In the genomic region with DNA sequence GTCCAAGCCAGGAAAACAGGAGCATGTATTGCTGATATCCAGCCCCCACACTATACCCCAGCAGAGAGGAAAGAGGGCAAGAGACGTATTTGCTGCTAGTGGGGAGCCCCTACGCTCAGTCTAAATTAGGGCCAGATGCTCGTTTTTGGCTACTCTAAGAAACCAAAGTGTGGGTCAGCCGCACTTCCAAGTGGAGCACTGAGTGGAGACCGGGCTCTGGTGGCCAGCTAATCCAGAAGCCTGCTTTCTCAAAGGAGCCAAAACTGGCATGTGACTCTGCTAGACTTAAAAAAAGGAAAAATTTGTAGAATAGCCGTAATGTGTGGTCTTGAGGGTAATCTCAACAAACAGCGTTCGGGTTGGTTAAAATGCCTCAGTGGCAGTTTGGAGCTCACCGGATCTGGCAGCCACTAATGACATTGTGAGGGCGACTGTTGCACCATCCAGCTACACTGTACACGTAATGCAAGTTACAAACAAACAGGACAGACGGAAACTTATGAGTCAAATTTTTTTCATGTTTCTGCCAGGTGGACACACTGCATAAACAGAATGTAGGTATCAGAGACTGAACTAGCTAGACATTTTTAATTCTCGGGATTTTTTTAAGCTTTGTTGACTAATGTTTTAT, we compare ENCODE assay signal across 16 cellular contexts.
A peak's percentile ranks its signal among the peaks of the same experiment; 100 is the strongest.
DNase-seq lines count a peak whose midpoint lies in the region; ATAC-seq and TF ChIP-seq lines count a peak whose summit lies in the region.
"Had no signal": no experiment of that assay in that cellular context is flagged by ENCODE, and none has a peak within 500 bp of the region (broad histone marks: within the 10 kb centered on the region; RNA-seq: fewer than 3 reads in every experiment).

No MANE protein-coding gene starts in this region.

- peaks cover 42% of the 10 kb centered on the region for H3K4me1 ChIP-seq in PC-3 (ENCODE audit: insufficient read depth, low read length)
- H3K4me1 ChIP-seq in testis: no peaks in the 10 kb centered on the region
- H3K4me1 ChIP-seq: BLaER1 had no signal

- H3K27ac ChIP-seq in PC-3 (ENCODE audit: low read length): peak overlapping the region; percentile 52
- peak overlapping the region; percentile 59 to 78 for H3K27ac ChIP-seq in coronary artery
- H3K27ac ChIP-seq in testis: peak overlapping the region in 1 of 2 donors; percentile 25
- H3K27ac ChIP-seq: BLaER1 had no signal

- no peak overlapping the region for H3K9ac ChIP-seq in PC-3 (ENCODE audit: low read length)
- H3K9ac ChIP-seq: BLaER1 had no signal

- H3K27ac Mint-ChIP-seq in natural killer cell: no peak overlapping the region
- H3K27ac Mint-ChIP-seq: HFFc6 had no signal

- H2AFZ ChIP-seq in PC-3 (ENCODE audit: low read length): 0 out of 2 replicates have a peak overlapping the region, but pooled peaks have one; percentile 14

- no peaks in the 10 kb centered on the region for H3K27me3 ChIP-seq in PC-3 (ENCODE audit: low read length)
- no peaks in the 10 kb centered on the region for H3K27me3 ChIP-seq in testis
- H3K27me3 ChIP-seq: BLaER1 had no signal

- H3K4me3 Mint-ChIP-seq in natural killer cell: no peak overlapping the region
- H3K4me3 Mint-ChIP-seq: HFFc6 had no signal

- DNase-seq in PC-3: peak; percentile 82
- no peak for DNase-seq in coronary artery (ENCODE audit: low spot score)
- peak; percentile 42 for DNase-seq in iris pigment epithelial cell (ENCODE audit: low read depth)
- DNase-seq in testis: peak; percentile 30
- DNase-seq in AG08396 (ENCODE audit: low spot score): no peak
- DNase-seq in natural killer cell: no peak
- DNase-seq: DMS 273 treated with DMSO at 0.1 percent for 48 hours, HFFc6, NCI-H1105 treated with DMSO at 0.1 percent for 48 hours, NCI-H187, NCI-H446, NCI-H774 had no signal

- TF ChIP-seq CTCF in PC-3 (conservative IDR thresholded peaks at IDR 0.05; ENCODE audit: low read depth, low read length) (no peak), coronary artery (IDR thresholded peaks at IDR 0.05) (no peak), testis (IDR thresholded peaks at IDR 0.05) (no peak), natural killer cell (IDR thresholded peaks at IDR 0.05) (no peak)

- ATAC-seq in PC-3: peak; percentile 78
- ATAC-seq in GM19463 (IDR thresholded peaks at IDR 0.05; ENCODE audit: unreplicated experiment): no peak
- ATAC-seq in natural killer cell: no peak
- ATAC-seq: Panc1, Right ventricle myocardium inferior had no signal

- H3K4me3 ChIP-seq in PC-3 (ENCODE audit: low read length) (peak overlapping the region; percentile 48), coronary artery (peak overlapping the region; percentile 50), testis (no peak overlapping the region)
- H3K4me3 ChIP-seq: BLaER1 had no signal

- no peaks in the 10 kb centered on the region for H3K27me3 Mint-ChIP-seq in natural killer cell (ENCODE audit: low read depth in 2 of 2)

- no peaks in the 10 kb centered on the region for H3K4me1 Mint-ChIP-seq in natural killer cell

- H4K20me1 ChIP-seq in PC-3 (ENCODE audit: low read length): no peaks in the 10 kb centered on the region
- H4K20me1 ChIP-seq: BLaER1 had no signal

- CTCF ChIA-PET in PC-3 (lab: Charles Lee): no interaction called here

- intact Hi-C loops in PC-3 (cut with micrococcal nuclease) (loop anchor here (2.0 kb wide), 1 partner anchor 228 kb away; no protein-coding TSS in a partner anchor), testis (cut with DNase I; ENCODE audit: low total_unique reads) (no loop called here), natural killer cell (cut with micrococcal nuclease) (no loop called here)

- no peaks in the 10 kb centered on the region for H3K9me2 ChIP-seq in PC-3 (replicated peaks; ENCODE audit: low read length)

- H3K36me3 ChIP-seq in PC-3 (ENCODE audit: low read depth, low read length): no peaks in the 10 kb centered on the region
- H3K36me3 ChIP-seq in testis (ENCODE audit: low read depth, missing control alignments): no peaks in the 10 kb centered on the region

- TSS peak; percentile 14 for BruUV-seq in PC-3 (replicated peaks; lab: Mats Ljungman, UMichigan)

- TF ChIP-seq POLR2A in testis (IDR thresholded peaks at IDR 0.05): no peak

- 69 to 73% methylated on average over 13 of the region's 13 CpGs for WGBS in testis, 2 donors

- no peaks in the 10 kb centered on the region for H3K9me3 Mint-ChIP-seq in natural killer cell
- H3K9me3 Mint-ChIP-seq: HFFc6 had no signal

- no peaks in the 10 kb centered on the region for H3F3A ChIP-seq in PC-3 (ENCODE audit: low read length, unreplicated experiment)

- no peaks in the 10 kb centered on the region for H3K79me2 ChIP-seq in PC-3 (ENCODE audit: low read length)

- no peaks in the 10 kb centered on the region for H3K9me3 ChIP-seq in PC-3 (ENCODE audit: low read length)
- H3K9me3 ChIP-seq in testis: no peaks in the 10 kb centered on the region

- H3K36me3 Mint-ChIP-seq in natural killer cell: no peaks in the 10 kb centered on the region

- H3K4me2 ChIP-seq in PC-3 (ENCODE audit: low read length): peak overlapping the region; percentile 73
- H3K4me2 ChIP-seq: BLaER1 had no signal

- POLR2A ChIA-PET in PC-3 (lab: Charles Lee; ENCODE audit: unreplicated experiment): no interaction called here

Comparison
In these comparisons a context has a peak if more than half of its experiments do, and no peak if none do; other contexts are left out.
1. DNase-seq: peak in PC-3 (single experiment), iris pigment epithelial cell (single experiment) and testis (single experiment); none in coronary artery (single experiment), AG08396 (single experiment) and natural killer cell (single experiment).
2. H3K4me3 ChIP-seq: peak in PC-3 (single experiment) and coronary artery (single experiment); none in testis (0 of 2).